14 cellular contexts compared by ENCODE assay signal in the genomic region with DNA sequence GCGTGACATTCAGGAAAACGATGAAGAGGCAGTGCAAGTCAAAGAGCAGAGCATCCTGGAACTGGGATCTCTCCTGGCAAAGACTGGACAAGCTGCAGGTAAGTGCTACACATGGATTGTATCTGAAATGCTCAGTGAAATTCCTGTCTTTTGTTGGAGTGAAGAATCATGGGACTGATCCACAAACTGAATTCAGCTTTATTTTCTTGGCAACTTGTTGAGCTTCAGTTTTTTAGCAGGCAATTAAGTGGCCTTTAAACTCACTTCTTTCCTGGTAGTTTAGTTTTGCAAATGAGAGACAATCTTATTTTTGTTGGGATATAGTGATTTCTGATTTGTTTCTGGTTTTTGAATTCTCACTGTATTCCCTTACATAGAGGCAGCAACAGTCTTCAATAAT. TPM values are rescaled to one million over a fixed set of nuclear protein-coding genes. Genes with fewer than 3 reads are reported as not detected.
DNase-seq lines count a peak whose midpoint lies in the region; ATAC-seq, FAIRE-seq and TF ChIP-seq lines count a peak whose summit lies in the region.
"Had no signal": no experiment of that assay in that cellular context is flagged by ENCODE, and none has a peak within 500 bp of the region (broad histone marks: within the 10 kb centered on the region; RNA-seq: fewer than 3 reads in every experiment).

No MANE protein-coding gene starts in this region.

- DNase-seq in HepG2 (ENCODE audit: low spot score) (no peak), right lobe of liver (no peak), OCI-LY7 (ENCODE audit: low spot score) (no peak), thyroid gland (no peak), LoVo (ENCODE audit: low spot score) (no peak), NOMO-1 treated with DMSO at 0.1 percent for 48 hours (lab: John Stamatoyannopoulos, UW; ENCODE audit: unreplicated experiment) (no peak)
- DNase-seq in effector memory CD8-positive, alpha-beta T cell = no peak
- no peak for DNase-seq in stimulated activated naive CD8-positive, alpha-beta T cell treated with anti-CD3 and anti-CD28 coated beads, Interleukin-15, amount 100 ng/mL, for 72 hours
- DNase-seq: activated CD4-positive, alpha-beta T cell treated with anti-CD3 and anti-CD28 coated beads for 48 hours; activated naive CD4-positive, alpha-beta T cell; BE2C; DMS79 treated with DMSO at 0.1 percent for 48 hours; mucosa of descending colon; stimulated activated CD4-positive, alpha-beta T cell treated with anti-CD3 and anti-CD28 coated beads, Interleukin-2, amount 100 ng/mL, for 24 hours had no signal

- H3K27ac ChIP-seq in HepG2 (ENCODE audit: extremely low read length, insufficient read depth, low read length) (no peak overlapping the region), right lobe of liver (no peak overlapping the region), OCI-LY7 (ENCODE audit: low read depth, low read length, poor library complexity, severe bottlenecking) (no peak overlapping the region), thyroid gland (no peak overlapping the region)

- H3K36me3 Mint-ChIP-seq in effector memory CD8-positive, alpha-beta T cell (ENCODE audit: insufficient read depth) = peaks cover 66% of the 10 kb centered on the region

- intact Hi-C loops in HepG2 (cut with micrococcal nuclease; ENCODE audit: unreplicated experiment) (no loop called here), right lobe of liver (cut with DNase I) (no loop called here), OCI-LY7 (cut with micrococcal nuclease; ENCODE audit: unreplicated experiment) (no loop called here), thyroid gland (cut with DNase I) (no loop called here)

- H3K4me2 ChIP-seq in HepG2 (ENCODE audit: low read depth, low read length) (peak overlapping the region; percentile 37), OCI-LY7 (ENCODE audit: low read length) (peak overlapping the region; percentile 91)

- no peaks in the 10 kb centered on the region for H3K27me3 ChIP-seq in HepG2 (ENCODE audit: control insufficient read depth in 1 of 2, insufficient read depth in 2 of 2, low read length in 2 of 2)
- H3K27me3 ChIP-seq in right lobe of liver = no peaks in the 10 kb centered on the region
- no peaks in the 10 kb centered on the region for H3K27me3 ChIP-seq in thyroid gland
- H3K27me3 ChIP-seq: BE2C had no signal

- TF ChIP-seq EP300 in HepG2 (IDR thresholded peaks at IDR 0.05; ENCODE audit: low read depth in 2 of 2, low read length in 2 of 2) = no peak
- no peak for TF ChIP-seq EP300 in HepG2 (CRISPR knock-in tag; IDR thresholded peaks at IDR 0.05; ENCODE audit: borderline replicate concordance)

- H3K36me3 ChIP-seq in HepG2 (replicated peaks in 1 of 2; ENCODE audit: control insufficient read depth in 1 of 2, insufficient read depth in 2 of 2, low read length in 2 of 2) = peaks cover 7 to 35% of the 10 kb centered on the region in 2 experiments
- peaks cover 0 to 50% (median 20%) of the 10 kb centered on the region in 4 donors for H3K36me3 ChIP-seq in right lobe of liver
- H3K36me3 ChIP-seq in OCI-LY7 (ENCODE audit: insufficient read depth, low read length) = peaks cover 64% of the 10 kb centered on the region
- peaks cover 13 to 18% of the 10 kb centered on the region in 2 donors for H3K36me3 ChIP-seq in thyroid gland

- no peak overlapping the region for H3K9ac ChIP-seq in HepG2 (ENCODE audit: insufficient read depth, low read depth, low read length)

- ATAC-seq in HepG2 = no peak
- no peak for ATAC-seq in right lobe of liver
- no peak for ATAC-seq in effector memory CD8-positive, alpha-beta T cell (replicated peaks)
- no peak for ATAC-seq in stimulated activated naive CD8-positive, alpha-beta T cell treated with anti-CD3 and anti-CD28 coated beads, Interleukin-15, amount 100 ng/mL, for 72 hours
- ATAC-seq: mucosa of descending colon had no signal

- H2AFZ ChIP-seq in HepG2 (ENCODE audit: low read length) (no peak overlapping the region), OCI-LY7 (ENCODE audit: low read length) (no peak overlapping the region)

- H4K20me1 ChIP-seq in HepG2 (ENCODE audit: insufficient read depth, low read length) = peaks cover 15% of the 10 kb centered on the region
- peaks cover 22% of the 10 kb centered on the region; the same call in 1 of the 2 replicates for H4K20me1 ChIP-seq in OCI-LY7 (ENCODE audit: insufficient read depth, low read length)

- peaks cover 38% of the 10 kb centered on the region for H3K4me1 ChIP-seq in HepG2 (ENCODE audit: insufficient read depth, low read length)
- H3K4me1 ChIP-seq in right lobe of liver = peaks cover 0 to 17% (median 7%) of the 10 kb centered on the region in 4 donors
- peaks cover 25% of the 10 kb centered on the region for H3K4me1 ChIP-seq in OCI-LY7 (ENCODE audit: insufficient read depth, low read length, poor library complexity, severe bottlenecking)
- H3K4me1 ChIP-seq in thyroid gland = peaks cover 18 to 19% of the 10 kb centered on the region in 2 donors
- H3K4me1 ChIP-seq: BE2C had no signal

- no TSS peak for BruUV-seq in HepG2 (replicated peaks; lab: Mats Ljungman, UMichigan)
- BruUV-seq in OCI-LY7 (replicated peaks; lab: Mats Ljungman, UMichigan) = no TSS peak

- WGBS in HepG2 (ENCODE audit: low lambda C conversion rate) = 82% methylated on average over 2 of the region's 2 CpGs
- no CpG with 5 or more reads among the region's 2 CpGs for whole genome bisulfite sequencing in right lobe of liver (ENCODE audit: insufficient coverage, low coverage, low lambda C conversion rate, missing lambda C conversion rate)
- 42 to 51% methylated on average over 2 of the region's 2 CpGs for WGBS in thyroid gland, 2 donors

- H3K27ac Mint-ChIP-seq in effector memory CD8-positive, alpha-beta T cell = no peak overlapping the region
- H3K27ac Mint-ChIP-seq in stimulated activated naive CD8-positive, alpha-beta T cell treated with anti-CD3 and anti-CD28 coated beads, Interleukin-15, amount 100 ng/mL, for 72 hours = no peak overlapping the region

- H3K9me3 Mint-ChIP-seq in effector memory CD8-positive, alpha-beta T cell = no peaks in the 10 kb centered on the region
- H3K9me3 Mint-ChIP-seq in stimulated activated naive CD8-positive, alpha-beta T cell treated with anti-CD3 and anti-CD28 coated beads, Interleukin-15, amount 100 ng/mL, for 72 hours = no peaks in the 10 kb centered on the region

- peak; percentile 15 for FAIRE-seq in HepG2 (lab: Jason Lieb, UNC)

- POLR2A ChIA-PET in HepG2 (lab: Yijun Ruan, JAX) = no interaction called here
- POLR2A ChIA-PET in OCI-LY7 (lab: Charles Lee) = no interaction called here

- H3K4me3 ChIP-seq in HepG2 (replicated peaks in 1 of 3; ENCODE audit: insufficient read depth in 1 of 3, low read depth in 2 of 3, low read length in 3 of 3) = no peak overlapping the region
- no peak overlapping the region for H3K4me3 ChIP-seq in right lobe of liver
- H3K4me3 ChIP-seq in OCI-LY7 (ENCODE audit: low read depth, low read length, poor library complexity, severe bottlenecking) = peak overlapping the region; percentile 99
- no peak overlapping the region for H3K4me3 ChIP-seq in thyroid gland (replicated peaks in 1 of 3)
- H3K4me3 ChIP-seq: mucosa of descending colon had no signal

- H3K79me2 ChIP-seq in HepG2 (ENCODE audit: insufficient read depth, low read length) (peaks cover 57% of the 10 kb centered on the region), OCI-LY7 (ENCODE audit: insufficient read depth, low read depth, low read length) (peaks cover 65% of the 10 kb centered on the region)

- H3K27me3 Mint-ChIP-seq in effector memory CD8-positive, alpha-beta T cell = no peaks in the 10 kb centered on the region
- peaks cover 15% of the 10 kb centered on the region for H3K27me3 Mint-ChIP-seq in stimulated activated naive CD8-positive, alpha-beta T cell treated with anti-CD3 and anti-CD28 coated beads, Interleukin-15, amount 100 ng/mL, for 72 hours

- no peak for TF ChIP-seq POLR2A in HepG2 (IDR thresholded peaks at IDR 0.05; ENCODE audit: insufficient read depth in 1 of 2, low read depth in 2 of 2, low read length in 2 of 2)
- TF ChIP-seq POLR2A in right lobe of liver (IDR thresholded peaks at IDR 0.05) = no peak
- no peak for TF ChIP-seq POLR2A in thyroid gland (IDR thresholded peaks at IDR 0.05)

- H3K9me3 ChIP-seq in HepG2 (ENCODE audit: low read length) (no peaks in the 10 kb centered on the region), right lobe of liver (no peaks in the 10 kb centered on the region), OCI-LY7 (ENCODE audit: low read length) (no peaks in the 10 kb centered on the region), thyroid gland (no peaks in the 10 kb centered on the region)
- H3K9me3 ChIP-seq: BE2C, mucosa of descending colon had no signal

- H3K9me2 ChIP-seq in OCI-LY7 (ENCODE audit: insufficient read depth, low read length) = no peaks in the 10 kb centered on the region

- CTCF ChIA-PET in HepG2 (lab: Yijun Ruan, JAX; ENCODE audit: low intra/inter-chr PET ratio, low total read pairs) = no interaction called here
- CTCF ChIA-PET in OCI-LY7 (lab: Charles Lee; ENCODE audit: unreplicated experiment) = no interaction called here

- no peak for TF ChIP-seq CTCF in HepG2 (CRISPR knock-in tag; IDR thresholded peaks at IDR 0.05)
- no peak for TF ChIP-seq CTCF in right lobe of liver (IDR thresholded peaks at IDR 0.05)
- no peak for TF ChIP-seq CTCF in OCI-LY7 (conservative IDR thresholded peaks at IDR 0.05; ENCODE audit: low read length)
- no peak for TF ChIP-seq CTCF in thyroid gland (IDR thresholded peaks at IDR 0.05)

- TF ChIP-seq RAD21 in HepG2 (CRISPR knock-in tag; IDR thresholded peaks at IDR 0.05) = no peak

- peaks cover 22 to 40% of the 10 kb centered on the region in 2 donors for H3K4me1 Mint-ChIP-seq in effector memory CD8-positive, alpha-beta T cell (ENCODE audit: low read depth in 2 of 2)
- H3K4me1 Mint-ChIP-seq in stimulated activated naive CD8-positive, alpha-beta T cell treated with anti-CD3 and anti-CD28 coated beads, Interleukin-15, amount 100 ng/mL, for 72 hours = peaks cover 51% of the 10 kb centered on the region

- in situ Hi-C loops in HepG2 (cut with HindIII; ENCODE audit: extremely low pct_ligation_motif_present, low pct_unique_long_range_greater_than_20kb) = no loop called here

- H3K4me3 Mint-ChIP-seq in effector memory CD8-positive, alpha-beta T cell = peak overlapping the region; percentile 37 to 78
- peak overlapping the region; percentile 24 to 97 for H3K4me3 Mint-ChIP-seq in stimulated activated naive CD8-positive, alpha-beta T cell treated with anti-CD3 and anti-CD28 coated beads, Interleukin-15, amount 100 ng/mL, for 72 hours

RNA-seq across cellular contexts. Expression of a gene that starts 2.6 kb away (rescaled TPM):
- total RNA-seq in HepG2 (2016; rRNA removed; fragmentation: Illumina TruSeq; extraction: Trizol) (152 and 233 TPM in 2 replicates), right lobe of liver (10 to 100 TPM; 45.7 to 61.3 (median 51.6) TPM), OCI-LY7 (2022) (123 and 137 TPM in 2 replicates), thyroid gland (10 to 100 TPM; 41.3 to 73.8 (median 64.3) TPM)
- total RNA-seq in HepG2 (2016; cell fraction: cytosol; rRNA removed; fragmentation: Illumina TruSeq; extraction: Trizol; ENCODE audit: low read depth) = 29.1 and 33.4 TPM in 2 replicates
- total RNA-seq in HepG2 (2016; cell fraction: insoluble cytoplasmic fraction; rRNA removed; fragmentation: Illumina TruSeq; extraction: Trizol) = 171 and 231 TPM in 2 replicates
- 55.8 and 64.2 TPM in 2 replicates for total RNA-seq in HepG2 (2016; cell fraction: membrane; rRNA removed; fragmentation: Illumina TruSeq; extraction: Trizol)
- total RNA-seq in HepG2 (2016; cell fraction: nucleus; rRNA removed; fragmentation: Illumina TruSeq; extraction: Trizol) = 97.0 and 99.3 TPM in 2 replicates
- 64.2 and 69.8 TPM in 2 replicates for polyA plus RNA-seq in HepG2 (2011; rRNA removed)
- polyA plus RNA-seq in HepG2 (2011; cell fraction: cytosol; rRNA removed) = 43.9 and 49.0 TPM in 2 replicates
- 28.9 and 39.9 TPM in 2 replicates for polyA plus RNA-seq in HepG2 (2011; cell fraction: nucleus; rRNA removed)
- 87.5 and 91.8 TPM in 2 replicates for polyA plus RNA-seq in HepG2 (2012)
- polyA plus RNA-seq in HepG2 (2016; cell fraction: cytosol; fragmentation: Illumina TruSeq; extraction: Trizol; ENCODE audit: low read depth) = 21.5 TPM in 2 replicates
- polyA plus RNA-seq in HepG2 (2016; cell fraction: insoluble cytoplasmic fraction; fragmentation: Illumina TruSeq; extraction: Trizol; ENCODE audit: low read depth) = 239 and 241 TPM in 2 replicates
- polyA plus RNA-seq in HepG2 (2016; cell fraction: membrane; fragmentation: Illumina TruSeq; extraction: Trizol; ENCODE audit: low read depth) = 30.8 and 34.3 TPM in 2 replicates
- 123 and 137 TPM in 2 replicates for polyA plus RNA-seq in HepG2 (2016; cell fraction: nucleus; fragmentation: Illumina TruSeq; extraction: Trizol; ENCODE audit: insufficient read depth, low read depth)
- 77.9 and 189 TPM in 2 replicates for polyA minus RNA-seq in HepG2 (2011; rRNA and poly(A)+ RNA removed; ENCODE audit: low replicate concordance)
- polyA minus RNA-seq in HepG2 (2011; cell fraction: cytosol; rRNA and poly(A)+ RNA removed) = 61.4 and 62.0 TPM in 2 replicates
- 91.0 and 95.6 TPM in 2 replicates for polyA minus RNA-seq in HepG2 (2011; cell fraction: nucleus; rRNA and poly(A)+ RNA removed)
- total RNA-seq in OCI-LY7 (2014; rRNA removed; shearing (Covaris generic)) = 81.0 and 89.3 TPM in 2 replicates

RNA-seq across cellular contexts. Expression of a gene that starts 39.8 kb away (rescaled TPM):
- 2.5 and 3.9 TPM in 2 replicates for total RNA-seq in HepG2 (2016; rRNA removed; fragmentation: Illumina TruSeq; extraction: Trizol)
- 0.71 TPM in 2 replicates for total RNA-seq in HepG2 (2016; cell fraction: cytosol; rRNA removed; fragmentation: Illumina TruSeq; extraction: Trizol; ENCODE audit: low read depth)
- total RNA-seq in HepG2 (2016; cell fraction: insoluble cytoplasmic fraction; rRNA removed; fragmentation: Illumina TruSeq; extraction: Trizol) = 2.2 and 3.5 TPM in 2 replicates
- total RNA-seq in HepG2 (2016; cell fraction: membrane; rRNA removed; fragmentation: Illumina TruSeq; extraction: Trizol) = 2.5 and 3.2 TPM in 2 replicates
- 4.4 and 5.2 TPM in 2 replicates for total RNA-seq in HepG2 (2016; cell fraction: nucleus; rRNA removed; fragmentation: Illumina TruSeq; extraction: Trizol)
- 1.1 and 1.4 TPM in 2 replicates for polyA plus RNA-seq in HepG2 (2011; rRNA removed)
- polyA plus RNA-seq in HepG2 (2011; cell fraction: cytosol; rRNA removed) = 1.0 and 1.1 TPM in 2 replicates
- polyA plus RNA-seq in HepG2 (2011; cell fraction: nucleus; rRNA removed) = 3.4 and 3.9 TPM in 2 replicates
- polyA plus RNA-seq in HepG2 (2012) = 2.0 and 2.1 TPM in 2 replicates
- polyA plus RNA-seq in HepG2 (2016; cell fraction: cytosol; fragmentation: Illumina TruSeq; extraction: Trizol; ENCODE audit: low read depth) = 0.42 and 0.75 TPM in 2 replicates
- polyA plus RNA-seq in HepG2 (2016; cell fraction: insoluble cytoplasmic fraction; fragmentation: Illumina TruSeq; extraction: Trizol; ENCODE audit: low read depth) = 2.5 and 3.0 TPM in 2 replicates
- 1.6 and 1.9 TPM in 2 replicates for polyA plus RNA-seq in HepG2 (2016; cell fraction: membrane; fragmentation: Illumina TruSeq; extraction: Trizol; ENCODE audit: low read depth)
- 8.0 and 8.4 TPM in 2 replicates for polyA plus RNA-seq in HepG2 (2016; cell fraction: nucleus; fragmentation: Illumina TruSeq; extraction: Trizol; ENCODE audit: insufficient read depth, low read depth)
- 0.37 and 4.7 TPM in 2 replicates for polyA minus RNA-seq in HepG2 (2011; rRNA and poly(A)+ RNA removed; ENCODE audit: low replicate concordance)
- 1.1 and 1.7 TPM in 2 replicates for polyA minus RNA-seq in HepG2 (2011; cell fraction: cytosol; rRNA and poly(A)+ RNA removed)
- 2.4 and 2.6 TPM in 2 replicates for polyA minus RNA-seq in HepG2 (2011; cell fraction: nucleus; rRNA and poly(A)+ RNA removed)
- under 1 TPM; 0.37 to 0.90 (median 0.48) TPM for total RNA-seq in right lobe of liver
- 0.51 and 1.3 TPM in 2 replicates for total RNA-seq in OCI-LY7 (2014; rRNA removed; shearing (Covaris generic))
- 2.0 and 2.2 TPM in 2 replicates for total RNA-seq in OCI-LY7 (2022)
- under 1 TPM; 0.49 to 0.78 (median 0.58) TPM for total RNA-seq in thyroid gland
